In the genomic region with DNA sequence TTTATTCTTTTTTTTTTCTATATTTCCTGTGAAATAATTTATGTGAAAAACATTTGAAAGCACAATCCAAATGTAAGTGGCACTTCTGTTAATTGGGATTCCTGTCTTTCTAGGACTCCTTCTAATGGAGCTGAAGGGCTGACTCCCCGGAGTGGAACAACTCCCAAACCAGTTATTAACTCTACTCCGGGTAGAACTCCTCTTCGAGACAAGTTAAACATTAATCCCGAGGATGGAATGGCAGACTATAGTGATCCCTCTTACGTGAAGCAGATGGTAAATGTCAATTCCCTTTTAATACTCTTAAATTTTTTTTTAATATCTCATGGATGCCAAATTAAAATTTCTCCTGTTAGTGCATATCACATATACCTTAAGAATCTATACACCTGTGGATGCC, we compare ENCODE assay signal across 17 cellular contexts.
"Had no signal": no experiment of that assay in that cellular context is flagged by ENCODE, and none has a peak within 500 bp of the region (broad histone marks: within the 10 kb centered on the region; RNA-seq: fewer than 3 reads in every experiment).

No MANE protein-coding gene starts in this region.

- H3K27ac Mint-ChIP-seq: activated CD4-positive, alpha-beta T cell treated with anti-CD3 and anti-CD28 coated beads, Interleukin-2, amount 10 ng/mL, durations not matched to agents 24 days and 14 days; activated CD8-positive, alpha-beta T cell treated with anti-CD3 and anti-CD28 coated beads for 36 hours; activated naive CD4-positive, alpha-beta T cell treated with anti-CD3 and anti-CD28 coated beads for 36 hours; brain; effector memory CD8-positive, alpha-beta T cell; memory B cell; progenitor cell of endocrine pancreas; stimulated activated naive CD8-positive, alpha-beta T cell treated with anti-CD3 and anti-CD28 coated beads, Interleukin-15, amount 100 ng/mL, for 72 hours; T-helper 2 cell treated with Interferon-gamma antibody and Interleukin-4, amounts not matched to agents 5 μg/mL and 100 μg/mL, for 36 hours had no signal

- H3K9me3 Mint-ChIP-seq: activated CD4-positive, alpha-beta T cell treated with anti-CD3 and anti-CD28 coated beads, Interleukin-2, amount 10 ng/mL, durations not matched to agents 24 days and 14 days; activated CD8-positive, alpha-beta T cell treated with anti-CD3 and anti-CD28 coated beads for 36 hours; activated naive CD4-positive, alpha-beta T cell treated with anti-CD3 and anti-CD28 coated beads for 36 hours; effector memory CD8-positive, alpha-beta T cell; memory B cell; naive B cell; neural crest cell; stimulated activated naive CD8-positive, alpha-beta T cell treated with anti-CD3 and anti-CD28 coated beads, Interleukin-15, amount 100 ng/mL, for 72 hours had no signal

- H3K27me3 Mint-ChIP-seq: activated CD4-positive, alpha-beta T cell treated with anti-CD3 and anti-CD28 coated beads, Interleukin-2, amount 10 ng/mL, durations not matched to agents 24 days and 14 days; activated CD8-positive, alpha-beta T cell treated with anti-CD3 and anti-CD28 coated beads for 36 hours; brain; effector memory CD8-positive, alpha-beta T cell; memory B cell; naive B cell; progenitor cell of endocrine pancreas; stimulated activated naive CD8-positive, alpha-beta T cell treated with anti-CD3 and anti-CD28 coated beads, Interleukin-15, amount 100 ng/mL, for 72 hours had no signal

- DNase-seq: activated CD4-positive, alpha-beta T cell treated with anti-CD3 and anti-CD28 coated beads, Interleukin-2, amount 10 ng/mL, durations not matched to agents 24 days and 14 days; activated CD4-positive, CD25-positive, alpha-beta regulatory T cell; activated CD8-positive, alpha-beta T cell treated with anti-CD3 and anti-CD28 coated beads for 36 hours; activated naive CD4-positive, alpha-beta T cell treated with anti-CD3 and anti-CD28 coated beads for 36 hours; activated T-cell treated with anti-CD3 and anti-CD28 coated beads, Interleukin-2, amount 50 U/mL, for 1 hour; caudate nucleus; effector memory CD8-positive, alpha-beta T cell; islet precursor cell; naive B cell; stimulated activated CD4-positive, alpha-beta T cell treated with anti-CD3 and anti-CD28 coated beads, Interleukin-2, amount 100 ng/mL, for 48 hours; stimulated activated naive CD8-positive, alpha-beta T cell treated with anti-CD3 and anti-CD28 coated beads, Interleukin-15, amount 100 ng/mL, for 72 hours; trophoblast cell had no signal

- H3K4me3 Mint-ChIP-seq: activated CD4-positive, alpha-beta T cell treated with anti-CD3 and anti-CD28 coated beads, Interleukin-2, amount 10 ng/mL, durations not matched to agents 24 days and 14 days; activated CD8-positive, alpha-beta T cell treated with anti-CD3 and anti-CD28 coated beads for 36 hours; activated naive CD4-positive, alpha-beta T cell treated with anti-CD3 and anti-CD28 coated beads for 36 hours; brain; effector memory CD8-positive, alpha-beta T cell; memory B cell; naive B cell; neural crest cell; stimulated activated naive CD8-positive, alpha-beta T cell treated with anti-CD3 and anti-CD28 coated beads, Interleukin-15, amount 100 ng/mL, for 72 hours; T-helper 2 cell treated with Interferon-gamma antibody and Interleukin-4, amounts not matched to agents 5 μg/mL and 100 μg/mL, for 36 hours had no signal

- H3K4me1 Mint-ChIP-seq: activated CD4-positive, alpha-beta T cell treated with anti-CD3 and anti-CD28 coated beads, Interleukin-2, amount 10 ng/mL, durations not matched to agents 24 days and 14 days; brain; memory B cell; neural crest cell; stimulated activated naive CD8-positive, alpha-beta T cell treated with anti-CD3 and anti-CD28 coated beads, Interleukin-15, amount 100 ng/mL, for 72 hours had no signal

- ATAC-seq: activated CD8-positive, alpha-beta T cell treated with anti-CD3 and anti-CD28 coated beads for 36 hours; effector memory CD8-positive, alpha-beta T cell; stimulated activated naive CD8-positive, alpha-beta T cell treated with anti-CD3 and anti-CD28 coated beads, Interleukin-15, amount 100 ng/mL, for 72 hours had no signal
